In genomic region chr5:158155811-158156495, GRCh38 we compare ENCODE assay signal across 27 cellular contexts.
"Had no signal": no experiment of that assay in that cellular context is flagged by ENCODE, and none has a peak within 500 bp of the region (broad histone marks: within the 10 kb centered on the region; RNA-seq: fewer than 3 reads in every experiment).

No MANE protein-coding gene starts in this region.

- H3K27ac Mint-ChIP-seq: activated CD4-positive, alpha-beta memory T cell treated with anti-CD3 and anti-CD28 coated beads for 36 hours; activated CD4-positive, alpha-beta T cell treated with anti-CD3 and anti-CD28 coated beads, Interleukin-2, amount 10 ng/mL, durations not matched to agents 7 days and 5 days; activated naive CD4-positive, alpha-beta T cell treated with anti-CD3 and anti-CD28 coated beads, Interleukin-2, amount 10 ng/mL, durations not matched to agents 7 days and 5 days; activated naive CD8-positive, alpha-beta T cell treated with anti-CD3 and anti-CD28 coated beads, Interleukin-2, amount 10 ng/mL, durations not matched to agents 7 days and 5 days; activated T-helper 17 cell treated with anti-CD3 and anti-CD28 coated beads, Interleukin-2, amount 50 U/mL, for 72 hours had no signal

- H3K9me3 Mint-ChIP-seq: activated CD4-positive, alpha-beta memory T cell treated with anti-CD3 and anti-CD28 coated beads for 36 hours; activated CD4-positive, alpha-beta T cell treated with anti-CD3 and anti-CD28 coated beads, Interleukin-2, amount 10 ng/mL, durations not matched to agents 7 days and 5 days; activated naive CD4-positive, alpha-beta T cell treated with anti-CD3 and anti-CD28 coated beads, Interleukin-2, amount 10 ng/mL, durations not matched to agents 7 days and 5 days; activated naive CD8-positive, alpha-beta T cell treated with anti-CD3 and anti-CD28 coated beads, Interleukin-2, amount 10 ng/mL, durations not matched to agents 7 days and 5 days; activated T-helper 17 cell treated with anti-CD3 and anti-CD28 coated beads, Interleukin-2, amount 50 U/mL, for 72 hours had no signal

- H3K9ac ChIP-seq: KMS-11, SK-N-SH had no signal

- H3K27me3 Mint-ChIP-seq: activated CD4-positive, alpha-beta T cell treated with anti-CD3 and anti-CD28 coated beads, Interleukin-2, amount 10 ng/mL, durations not matched to agents 7 days and 5 days; activated naive CD4-positive, alpha-beta T cell treated with anti-CD3 and anti-CD28 coated beads, Interleukin-2, amount 10 ng/mL, durations not matched to agents 7 days and 5 days had no signal

- H3K4me1 Mint-ChIP-seq: activated CD4-positive, alpha-beta T cell treated with anti-CD3 and anti-CD28 coated beads, Interleukin-2, amount 10 ng/mL, durations not matched to agents 7 days and 5 days; activated naive CD4-positive, alpha-beta T cell treated with anti-CD3 and anti-CD28 coated beads, Interleukin-2, amount 10 ng/mL, durations not matched to agents 7 days and 5 days; activated naive CD8-positive, alpha-beta T cell treated with anti-CD3 and anti-CD28 coated beads, Interleukin-2, amount 10 ng/mL, durations not matched to agents 7 days and 5 days; activated T-helper 17 cell treated with anti-CD3 and anti-CD28 coated beads, Interleukin-2, amount 50 U/mL, for 72 hours had no signal

- H3K27ac ChIP-seq: body of pancreas, KMS-11, Peyer's patch, RWPE1, SJCRH30, VCaP had no signal

- H3K4me3 ChIP-seq: body of pancreas, Peyer's patch, SJCRH30 had no signal

- H3K36me3 Mint-ChIP-seq: activated CD4-positive, alpha-beta memory T cell treated with anti-CD3 and anti-CD28 coated beads for 36 hours; activated naive CD4-positive, alpha-beta T cell treated with anti-CD3 and anti-CD28 coated beads, Interleukin-2, amount 10 ng/mL, durations not matched to agents 7 days and 5 days; activated naive CD8-positive, alpha-beta T cell treated with anti-CD3 and anti-CD28 coated beads, Interleukin-2, amount 10 ng/mL, durations not matched to agents 7 days and 5 days had no signal

- H3K4me1 ChIP-seq: Peyer's patch had no signal

- H3K4me3 Mint-ChIP-seq: activated CD4-positive, alpha-beta memory T cell treated with anti-CD3 and anti-CD28 coated beads for 36 hours; activated CD4-positive, alpha-beta T cell treated with anti-CD3 and anti-CD28 coated beads, Interleukin-2, amount 10 ng/mL, durations not matched to agents 7 days and 5 days; activated naive CD4-positive, alpha-beta T cell treated with anti-CD3 and anti-CD28 coated beads, Interleukin-2, amount 10 ng/mL, durations not matched to agents 7 days and 5 days; activated naive CD8-positive, alpha-beta T cell treated with anti-CD3 and anti-CD28 coated beads, Interleukin-2, amount 10 ng/mL, durations not matched to agents 7 days and 5 days; activated T-helper 17 cell treated with anti-CD3 and anti-CD28 coated beads, Interleukin-2, amount 50 U/mL, for 72 hours had no signal

- H3K4me2 ChIP-seq: KMS-11, SK-N-SH had no signal

- H3K9me3 ChIP-seq: body of pancreas, Peyer's patch, SJCRH30, SK-N-SH had no signal

- H3K36me3 ChIP-seq: Peyer's patch, SJCRH30 had no signal

- ATAC-seq: activated T-helper 17 cell treated with anti-CD3 and anti-CD28 coated beads, Interleukin-2, amount 50 U/mL, for 72 hours; body of pancreas had no signal

- DNase-seq: activated CD4-positive, alpha-beta memory T cell treated with anti-CD3 and anti-CD28 coated beads for 36 hours; activated CD4-positive, alpha-beta T cell treated with anti-CD3 and anti-CD28 coated beads, Interleukin-2, amount 10 ng/mL, durations not matched to agents 7 days and 5 days; activated CD4-positive, CD25-positive, alpha-beta regulatory T cell; activated CD8-positive, alpha-beta memory T cell treated with anti-CD3 and anti-CD28 coated beads for 24 hours; activated gamma-delta T cell treated with Interleukin-2 at 50 U/mL for 16 hours; activated naive CD4-positive, alpha-beta T cell treated with anti-CD3 and anti-CD28 coated beads, Interleukin-2, amount 10 ng/mL, durations not matched to agents 7 days and 5 days; activated naive CD8-positive, alpha-beta T cell treated with anti-CD3 and anti-CD28 coated beads, Interleukin-2, amount 10 ng/mL, durations not matched to agents 7 days and 5 days; activated T-cell treated with anti-CD3 and anti-CD28 coated beads, Interleukin-2, amount 50 U/mL, for 48 hours; aorta; body of pancreas; central memory CD4-positive, alpha-beta T cell; MV-4-11; NCI-H1105; NCI-H1436; NCI-H1694 treated with DMSO at 0.1 percent for 48 hours; NCI-H2029 treated with DMSO at 0.1 percent for 48 hours; NCI-H510A treated with DMSO at 0.1 percent for 48 hours; NCI-H69; Peyer's patch; Right ventricle myocardium superior; SJCRH30; SK-N-SH; T-helper 1 cell had no signal

- H3K27me3 ChIP-seq: body of pancreas, Peyer's patch, SJCRH30 had no signal
